8 cellular contexts compared by ENCODE assay signal in genomic region chr2:166375205-166375735, GRCh38. TPM values are rescaled to one million over a fixed set of nuclear protein-coding genes. Genes with fewer than 3 reads are reported as not detected.
DNase-seq lines count a peak whose midpoint lies in the region; ATAC-seq and TF ChIP-seq lines count a peak whose summit lies in the region.

No MANE protein-coding gene starts in this region.

- no peak overlapping the region; the same call in 1 of the 2 replicates for H3K27ac ChIP-seq in SJCRH30
- no peak overlapping the region for H3K27ac ChIP-seq in prostate gland

- no peaks in the 10 kb centered on the region for H3K27me3 ChIP-seq in SJCRH30
- no peaks in the 10 kb centered on the region for H3K27me3 ChIP-seq in prostate gland (replicated peaks; ENCODE audit: insufficient read depth)

- no peak for ATAC-seq in HG03520 (IDR thresholded peaks at IDR 0.05; ENCODE audit: unreplicated experiment)

- no peak for TF ChIP-seq CTCF in foreskin fibroblast (IDR thresholded peaks at IDR 0.05; ENCODE audit: low read depth, low read length)
- no peak for TF ChIP-seq CTCF in prostate gland (IDR thresholded peaks at IDR 0.05)

- under 1% methylated on average over 17 of the region's 17 CpGs for WGBS in prostate gland

- peaks cover 15% of the 10 kb centered on the region for H3K4me1 ChIP-seq in SJCRH30
- no peaks in the 10 kb centered on the region for H3K4me1 ChIP-seq in prostate gland (replicated peaks)

- intact Hi-C loops in prostate gland (cut with DNase I): no loop called here

- TF ChIP-seq POLR2A in prostate gland (IDR thresholded peaks at IDR 0.05): no peak

- H3K36me3 ChIP-seq in SJCRH30: no peaks in the 10 kb centered on the region
- no peaks in the 10 kb centered on the region for H3K36me3 ChIP-seq in prostate gland

- H3K4me3 ChIP-seq in SJCRH30 (peak overlapping the region; percentile 66), foreskin fibroblast (ENCODE audit: low read depth in 1 of 2, low read length in 2 of 2) (peak overlapping the region; percentile 61 to 76), prostate gland (peak overlapping the region; percentile 31 to 37)

- no peaks in the 10 kb centered on the region for H3K9me3 ChIP-seq in SJCRH30 (replicated peaks)
- no peaks in the 10 kb centered on the region for H3K9me3 ChIP-seq in prostate gland

- DNase-seq in DMS53 (lab: John Stamatoyannopoulos, UW) (peak; percentile 91), H4 (ENCODE audit: low spot score) (peak; percentile 36), SJCRH30 (no peak), foreskin fibroblast (peak; percentile 9 to 47), prostate gland (ENCODE audit: low spot score) (no peak), globus pallidus (ENCODE audit: low spot score) (no peak), hepatic stellate cell (ENCODE audit: low spot score) (no peak)

RNA-seq across cellular contexts. Expression of gene SCN9A, which starts 0.5 kb away (rescaled TPM):
- 3.3 and 3.9 TPM in 2 replicates for total RNA-seq in H4 (2014; rRNA removed; shearing (Covaris generic))
- 4.3 and 4.7 TPM in 2 replicates for total RNA-seq in SJCRH30 (2014; rRNA removed; shearing (Covaris generic))
- total RNA-seq in prostate gland: 10 to 100 TPM in 1 of 2 donors, under 1 TPM in 1; 0.46 to 44.1 TPM

Comparison
In these comparisons a context has a peak if more than half of its experiments do, and no peak if none do; other contexts are left out.
1. DNase-seq: peak in DMS53 (single experiment), H4 (single experiment) and foreskin fibroblast (2 of 2); none in SJCRH30 (0 of 2), prostate gland (single experiment), globus pallidus (single experiment) and hepatic stellate cell (single experiment).
2. Peak in every context shown above with its lines, with median percentiles within 50 percentile points of each other: H3K4me3 ChIP-seq.